Comparison of ENCODE assay signal across 10 cellular contexts in the genomic region with DNA sequence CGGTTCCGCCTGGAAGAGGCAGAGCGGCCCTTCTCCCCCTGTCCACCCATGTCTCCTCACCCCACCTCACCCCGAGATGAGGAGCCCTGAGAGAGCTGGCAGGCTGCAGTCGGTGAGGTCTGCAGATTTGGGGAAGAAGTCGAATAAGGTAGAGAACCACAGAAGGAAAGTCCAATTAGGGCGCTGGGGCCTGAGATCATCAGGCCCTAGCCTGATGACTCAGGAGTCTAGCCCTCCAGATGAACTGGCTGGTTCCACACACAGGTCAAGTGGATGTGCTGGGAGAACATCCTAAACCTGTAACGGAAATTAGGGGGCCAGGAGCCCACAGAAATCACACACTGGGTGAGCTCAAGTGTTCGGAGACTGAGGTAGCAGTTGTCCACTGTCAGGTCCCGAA. TPM values are rescaled to one million over a fixed set of nuclear protein-coding genes. Genes with fewer than 3 reads are reported as not detected.
DNase-seq lines count a peak whose midpoint lies in the region; ATAC-seq and TF ChIP-seq lines count a peak whose summit lies in the region.
"Had no signal": no experiment of that assay in that cellular context is flagged by ENCODE, and none has a peak within 500 bp of the region (broad histone marks: within the 10 kb centered on the region; RNA-seq: fewer than 3 reads in every experiment).

No MANE protein-coding gene starts in this region.

- no peak for ATAC-seq in naive thymus-derived CD8-positive, alpha-beta T cell
- ATAC-seq in HG03108 (IDR thresholded peaks at IDR 0.05; ENCODE audit: unreplicated experiment): no peak

- intact Hi-C loops in CD14-positive monocyte (cut with micrococcal nuclease): no loop called here
- intact Hi-C loops in mammary epithelial cell (cut with micrococcal nuclease): no loop called here

- H3F3A ChIP-seq in MM.1S (ENCODE audit: insufficient read depth, low read length): no peaks in the 10 kb centered on the region

- peak overlapping the region; percentile 46 to 87 (median 70) for H3K27ac Mint-ChIP-seq in CD14-positive monocyte
- peak overlapping the region in 5 of 10 donors; percentile 25 to 83 (median 72) for H3K27ac Mint-ChIP-seq in naive thymus-derived CD8-positive, alpha-beta T cell

- H3K79me2 ChIP-seq in MM.1S (ENCODE audit: low read length): peaks cover 17% of the 10 kb centered on the region
- peaks cover 39% of the 10 kb centered on the region for H3K79me2 ChIP-seq in mammary epithelial cell (ENCODE audit: insufficient read depth, low read length)

- DNase-seq in CD14-positive monocyte (ENCODE audit: low spot score) (no peak), MM.1S (no peak), mammary epithelial cell (no peak), NCI-H128 (lab: John Stamatoyannopoulos, UW; ENCODE audit: unreplicated experiment) (no peak), NCI-H2196 treated with DMSO at 0.1 percent for 48 hours (lab: John Stamatoyannopoulos, UW; ENCODE audit: unreplicated experiment) (no peak), cerebellar nuclear complex (lab: John Stamatoyannopoulos, UW) (no peak)
- no peak for DNase-seq in naive thymus-derived CD8-positive, alpha-beta T cell
- DNase-seq: stimulated activated CD4-positive, alpha-beta T cell treated with anti-CD3 and anti-CD28 coated beads, Interleukin-1b, Interleukin-23, amount 100 ng/mL, for 48 hours had no signal

- 0 out of 2 replicates have a peak overlapping the region, but pooled peaks have one; percentile 45 for H2AFZ ChIP-seq in MM.1S (ENCODE audit: low read length)
- H2AFZ ChIP-seq in mammary epithelial cell (ENCODE audit: low read depth, low read length): no peak overlapping the region

- H3K27me3 Mint-ChIP-seq in CD14-positive monocyte (ENCODE audit: low read depth in 3 of 3): peaks cover 0 to 2% (median 2%) of the 10 kb centered on the region in 3 donors
- no peaks in the 10 kb centered on the region for H3K27me3 Mint-ChIP-seq in naive thymus-derived CD8-positive, alpha-beta T cell

- no peaks in the 10 kb centered on the region for H3K9me3 Mint-ChIP-seq in CD14-positive monocyte
- no peaks in the 10 kb centered on the region for H3K9me3 Mint-ChIP-seq in naive thymus-derived CD8-positive, alpha-beta T cell
- H3K9me3 Mint-ChIP-seq: T-helper 1 cell treated with Interleukin-12 subunit alpha and Interleukin-12 subunit beta and Interleukin-4 antibody, amounts not matched to agents 30 μg/mL and 1 μg/mL, for 36 hours had no signal

- CTCF ChIA-PET in mammary epithelial cell (lab: Charles Lee; ENCODE audit: low non-redundant PET): no interaction called here

- POLR2A ChIA-PET in naive thymus-derived CD8-positive, alpha-beta T cell (lab: Charles Lee): interaction anchor here (1.7 kb wide), 1 partner anchor 17 kb away, joined by 5 read pairs; no protein-coding TSS in a partner anchor

- H3K4me2 ChIP-seq in MM.1S (ENCODE audit: low read depth, low read length) (no peak overlapping the region), mammary epithelial cell (ENCODE audit: insufficient read depth, low read depth, low read length) (peak overlapping the region; percentile 85)

- H3K36me3 Mint-ChIP-seq in CD14-positive monocyte: peaks cover 17 to 23% of the 10 kb centered on the region in 2 donors
- H3K36me3 Mint-ChIP-seq in naive thymus-derived CD8-positive, alpha-beta T cell: peaks cover 0 to 21% (median 5%) of the 10 kb centered on the region in 3 donors

- peaks cover 57% of the 10 kb centered on the region for H3K4me1 Mint-ChIP-seq in CD14-positive monocyte
- H3K4me1 Mint-ChIP-seq in naive thymus-derived CD8-positive, alpha-beta T cell: peaks cover 10 to 42% (median 27%) of the 10 kb centered on the region in 4 donors

- no peak overlapping the region for H3K4me3 ChIP-seq in MM.1S (ENCODE audit: low read length)
- H3K4me3 ChIP-seq in mammary epithelial cell (replicated peaks in 1 of 3; ENCODE audit: insufficient read depth in 1 of 3, low read depth in 2 of 3, low read length in 3 of 3): no peak overlapping the region

- no peak overlapping the region for H3K4me3 Mint-ChIP-seq in CD14-positive monocyte
- H3K4me3 Mint-ChIP-seq in naive thymus-derived CD8-positive, alpha-beta T cell: peak overlapping the region in 8 of 10 donors; percentile 28 to 93 (median 51)

- H3K4me1 ChIP-seq in MM.1S (ENCODE audit: low read length) (no peaks in the 10 kb centered on the region), mammary epithelial cell (ENCODE audit: insufficient read depth, low read length) (peaks cover 34% of the 10 kb centered on the region)

- H3K36me3 ChIP-seq in MM.1S (replicated peaks; ENCODE audit: insufficient read depth, low read length): no peaks in the 10 kb centered on the region
- peaks cover 10% of the 10 kb centered on the region for H3K36me3 ChIP-seq in mammary epithelial cell (ENCODE audit: insufficient read depth, low read length)

- BruUV-seq in mammary epithelial cell (replicated peaks; lab: Mats Ljungman, UMichigan): no TSS peak

- H3K27me3 ChIP-seq in MM.1S (replicated peaks; ENCODE audit: insufficient read depth, low read length): no peaks in the 10 kb centered on the region
- H3K27me3 ChIP-seq in mammary epithelial cell (ENCODE audit: insufficient read depth, low read length): no peaks in the 10 kb centered on the region

- H4K20me1 ChIP-seq in MM.1S (ENCODE audit: insufficient read depth, low read length) (no peaks in the 10 kb centered on the region), mammary epithelial cell (ENCODE audit: insufficient read depth, low read length) (no peaks in the 10 kb centered on the region)

- WGBS in mammary epithelial cell (ENCODE audit: low coverage, missing lambda C conversion rate): 96% methylated on average over 9 of the region's 10 CpGs

- H3K9me2 ChIP-seq in MM.1S (replicated peaks; ENCODE audit: insufficient read depth, low read length): no peaks in the 10 kb centered on the region

- in situ Hi-C loops in mammary epithelial cell (cut with MboI; ENCODE audit: low sequenced_read_pairs in 2 of 2): no loop called here

- H3K9me3 ChIP-seq in MM.1S (replicated peaks; ENCODE audit: insufficient read depth, low read length): no peaks in the 10 kb centered on the region
- no peaks in the 10 kb centered on the region for H3K9me3 ChIP-seq in mammary epithelial cell (replicated peaks; ENCODE audit: insufficient read depth, low read length)

- H3K27ac ChIP-seq in MM.1S (ENCODE audit: low read length) (no peak overlapping the region), mammary epithelial cell (ENCODE audit: insufficient read depth, low read depth, low read length) (peak overlapping the region; percentile 86)

- dilution Hi-C loops in mammary epithelial cell (cut with HindIII; ENCODE audit: low sequenced_read_pairs): no loop called here

- no peak overlapping the region for H3K9ac ChIP-seq in MM.1S (ENCODE audit: low read length)
- H3K9ac ChIP-seq in mammary epithelial cell (ENCODE audit: insufficient read depth, low read length): peak overlapping the region; percentile 43

- TF ChIP-seq CTCF in CD14-positive monocyte (IDR thresholded peaks at IDR 0.05) (no peak), MM.1S (IDR thresholded peaks at IDR 0.05; ENCODE audit: low read length) (no peak), mammary epithelial cell (conservative IDR thresholded peaks at IDR 0.05 in 1 of 2, IDR thresholded peaks at IDR 0.05 in 1 of 2; ENCODE audit: extremely low read depth in 1 of 2, insufficient read depth in 1 of 2, low read depth in 1 of 2, low read length in 2 of 2) (no peak)

RNA-seq across cellular contexts. Expression of gene METTL17, which starts 1.1 kb away (rescaled TPM):
- polyA plus RNA-seq in CD14-positive monocyte: 10 to 100 TPM; 20.1 to 21.1 TPM
- 10 to 100 TPM; 44.6 to 47.8 TPM for total RNA-seq in mammary epithelial cell
- polyA plus RNA-seq in mammary epithelial cell: 66.9 TPM
- polyA minus RNA-seq in mammary epithelial cell: 73.9 TPM
- 100 to 1,000 TPM; 120 to 127 TPM for total RNA-seq in naive thymus-derived CD8-positive, alpha-beta T cell
- 10 to 100 TPM; 29.8 to 50.8 (median 38.2) TPM for polyA plus RNA-seq in naive thymus-derived CD8-positive, alpha-beta T cell

RNA-seq across cellular contexts. Expression of gene SLC39A2, which starts 10.4 kb away (rescaled TPM):
- polyA plus RNA-seq in CD14-positive monocyte (not detected), mammary epithelial cell (0.11 TPM)
- total RNA-seq in mammary epithelial cell: not detected
- not detected for polyA minus RNA-seq in mammary epithelial cell
- total RNA-seq in naive thymus-derived CD8-positive, alpha-beta T cell: under 1 TPM; 0.80 to 0.91 TPM
- not detected for polyA plus RNA-seq in naive thymus-derived CD8-positive, alpha-beta T cell

RNA-seq across cellular contexts. Expression of gene RNASE2, which starts 33.4 kb away (rescaled TPM):
- polyA plus RNA-seq in CD14-positive monocyte: 100 to 1,000 TPM; 307 to 483 TPM
- not detected for total RNA-seq in mammary epithelial cell
- not detected for polyA plus RNA-seq in mammary epithelial cell
- not detected for polyA minus RNA-seq in mammary epithelial cell
- total RNA-seq in naive thymus-derived CD8-positive, alpha-beta T cell: not detected
- not detected for polyA plus RNA-seq in naive thymus-derived CD8-positive, alpha-beta T cell

RNA-seq across cellular contexts. Expression of gene NDRG2, which starts 36.1 kb away (rescaled TPM):
- polyA plus RNA-seq in CD14-positive monocyte: 10 to 100 TPM in 1 of 2 donors, 1 to 10 TPM in 1; 6.8 to 11.1 TPM
- total RNA-seq in mammary epithelial cell: 1 to 10 TPM; 3.0 to 8.2 TPM
- 4.0 TPM for polyA plus RNA-seq in mammary epithelial cell
- polyA minus RNA-seq in mammary epithelial cell: 5.5 TPM
- total RNA-seq in naive thymus-derived CD8-positive, alpha-beta T cell: 10 to 100 TPM; 30.8 to 35.4 TPM
- polyA plus RNA-seq in naive thymus-derived CD8-positive, alpha-beta T cell: 10 to 100 TPM; 24.6 to 32.7 (median 28.3) TPM

RNA-seq across cellular contexts. Expression of gene TPPP2, which starts 41.3 kb away (rescaled TPM):
- not detected for polyA plus RNA-seq in CD14-positive monocyte
- total RNA-seq in mammary epithelial cell: not detected
- polyA plus RNA-seq in mammary epithelial cell: not detected
- not detected for polyA minus RNA-seq in mammary epithelial cell
- total RNA-seq in naive thymus-derived CD8-positive, alpha-beta T cell: not detected
- not detected for polyA plus RNA-seq in naive thymus-derived CD8-positive, alpha-beta T cell

Comparison
In these comparisons a context has a peak if more than half of its experiments do, and no peak if none do; other contexts are left out.
1. H3K4me3 Mint-ChIP-seq: peak in naive thymus-derived CD8-positive, alpha-beta T cell (8 of 10); none in CD14-positive monocyte (0 of 2).
2. RNA of gene RNASE2, which starts 33.4 kb away (polyA plus RNA-seq): 307 to 483 TPM in CD14-positive monocyte; not detected in mammary epithelial cell (single experiment) and not detected in naive thymus-derived CD8-positive, alpha-beta T cell; every median in the first group is over 100 times any median in the second.